26 cellular contexts compared by ENCODE assay signal in genomic region chr16:51129105-51129504, GRCh38. TPM values are rescaled to one million over a fixed set of nuclear protein-coding genes. Genes with fewer than 3 reads are reported as not detected.
DNase-seq lines count a peak whose midpoint lies in the region; ATAC-seq and TF ChIP-seq lines count a peak whose summit lies in the region.
"Had no signal": no experiment of that assay in that cellular context is flagged by ENCODE, and none has a peak within 500 bp of the region (broad histone marks: within the 10 kb centered on the region; RNA-seq: fewer than 3 reads in every experiment).

No MANE protein-coding gene starts in this region.

- no CpG with 5 or more reads among the region's 8 CpGs for WGBS in neuronal stem cell (ENCODE audit: extremely low coverage in 2 of 2, insufficient read length in 2 of 2, insufficient replicate concordance in 1 of 2), 2 donors
- 44% methylated on average over 8 of the region's 8 CpGs for WGBS in suprapubic skin

- H2AFZ ChIP-seq in neuronal stem cell (ENCODE audit: low read length), result peak overlapping the region; percentile 65

- no peak overlapping the region for H3K18ac ChIP-seq in neuronal stem cell (ENCODE audit: low read length)

- no peak overlapping the region for H4K8ac ChIP-seq in neuronal stem cell (ENCODE audit: low read depth, low read length)

- no peak overlapping the region for H3K23ac ChIP-seq in neuronal stem cell (ENCODE audit: low read depth, low read length, poor library complexity)

- H3K4me2 ChIP-seq in neuronal stem cell (ENCODE audit: insufficient read depth, low read length, poor library complexity, severe bottlenecking), result no peak overlapping the region

- H2BK12ac ChIP-seq in neuronal stem cell (ENCODE audit: low read length), result no peak overlapping the region

- DNase-seq in DMS79 treated with DMSO at 0.1 percent for 48 hours (lab: John Stamatoyannopoulos, UW) (peak; percentile 27), RPMI7951 (ENCODE audit: low read depth) (peak; percentile 47), kidney glomerular epithelial cell (lab: John Stamatoyannopoulos, UW) (peak; percentile 81), neuronal stem cell (ENCODE audit: low spot score) (no peak), suprapubic skin (ENCODE audit: low spot score in 2 of 2) (no peak)
- DNase-seq: activated CD8-positive, alpha-beta T cell treated with anti-CD3 and anti-CD28 coated beads, Interleukin-2, amount 10 ng/mL, durations not matched to agents 7 days and 5 days; activated effector memory CD4-positive, alpha-beta T cell treated with Interleukin-2 at 50 U/mL for 16 hours; activated T-cell treated with anti-CD3 and anti-CD28 coated beads for 4 hours; effector CD4-positive, alpha-beta T cell; heart right ventricle; KG1; left ventricle myocardium superior; NCI-H146; NCI-H2171; NCI-H524 treated with DMSO at 0.1 percent for 48 hours; T-helper 1 cell had no signal

- H3K36me3 ChIP-seq in neuronal stem cell (replicated peaks in 1 of 2; ENCODE audit: control insufficient read depth in 2 of 2, insufficient read depth in 2 of 2, low read length in 2 of 2) (peaks cover 0 to 3% of the 10 kb centered on the region in 2 donors), suprapubic skin (no peaks in the 10 kb centered on the region)
- H3K36me3 ChIP-seq: heart right ventricle, neutrophil, prostate gland had no signal

- H3K9ac ChIP-seq in neuronal stem cell (ENCODE audit: low read depth, low read length, poor library complexity), result no peak overlapping the region

- no peak overlapping the region for H3K14ac ChIP-seq in neuronal stem cell (ENCODE audit: low read length)

- H3K9me3 ChIP-seq in neuronal stem cell (replicated peaks in 1 of 2; ENCODE audit: control insufficient read depth in 2 of 2, insufficient read depth in 1 of 2, low read depth in 1 of 2, low read length in 2 of 2) (peaks cover 0 to 3% of the 10 kb centered on the region in 2 donors), suprapubic skin (no peaks in the 10 kb centered on the region)
- H3K9me3 ChIP-seq: heart right ventricle, neutrophil, prostate gland, SJSA1 had no signal

- ATAC-seq in HG03280 (IDR thresholded peaks at IDR 0.05; ENCODE audit: unreplicated experiment), result no peak
- no peak for ATAC-seq in HG02759 (IDR thresholded peaks at IDR 0.05; ENCODE audit: unreplicated experiment)
- ATAC-seq: activated CD8-positive, alpha-beta T cell treated with anti-CD3 and anti-CD28 coated beads, Interleukin-2, amount 10 ng/mL, durations not matched to agents 7 days and 5 days; HCT116; heart right ventricle; left ventricle myocardium superior; stimulated activated memory B cell treated with anti-CD40 and anti-IgM and Interleukin-4, amounts not matched to agents 10 μg/mL and 1 μg/mL and 100 μg/mL, for 72 hours had no signal

- H4K91ac ChIP-seq in neuronal stem cell (ENCODE audit: low read depth, low read length, poor library complexity), result no peak overlapping the region

- no peak overlapping the region for H2AK5ac ChIP-seq in neuronal stem cell (ENCODE audit: low read depth, low read length)

- H3K27ac ChIP-seq in neuronal stem cell (replicated peaks; ENCODE audit: low read length) (no peak overlapping the region), suprapubic skin (no peak overlapping the region)
- H3K27ac ChIP-seq: C4-2B, epithelial cell of prostate, heart right ventricle, neutrophil, prostate gland, SJSA1 had no signal

- no peak overlapping the region for H3K4ac ChIP-seq in neuronal stem cell (ENCODE audit: low read length)

- TF ChIP-seq POLR2A in suprapubic skin (IDR thresholded peaks at IDR 0.05), result no peak

- no peak overlapping the region for H2BK15ac ChIP-seq in neuronal stem cell (ENCODE audit: low read length)

- H2BK120ac ChIP-seq in neuronal stem cell (ENCODE audit: low read depth, low read length), result no peak overlapping the region

- no peak for TF ChIP-seq CTCF in suprapubic skin (IDR thresholded peaks at IDR 0.05)

- H3K27me3 ChIP-seq in neuronal stem cell (ENCODE audit: control insufficient read depth in 3 of 3, insufficient read depth in 3 of 3, low read depth in 1 of 3, low read length in 3 of 3) (no peaks in the 10 kb centered on the region), suprapubic skin (peaks cover 57% of the 10 kb centered on the region)
- H3K27me3 ChIP-seq: SJSA1 had no signal

- H3K4me3 ChIP-seq in neuronal stem cell (ENCODE audit: low read length in 2 of 2) (no peak overlapping the region), suprapubic skin (no peak overlapping the region)
- H3K4me3 ChIP-seq: heart right ventricle, prostate gland, SJSA1 had no signal

- no peak overlapping the region for H2BK5ac ChIP-seq in neuronal stem cell (ENCODE audit: low read length)

- TF ChIP-seq EP300 in suprapubic skin (IDR thresholded peaks at IDR 0.05), result no peak

- peaks cover 6 to 11% of the 10 kb centered on the region in 2 donors for H3K4me1 ChIP-seq in neuronal stem cell (ENCODE audit: control insufficient read depth in 2 of 2, insufficient read depth in 1 of 2, low read depth in 1 of 2, low read length in 2 of 2)
- H3K4me1 ChIP-seq in suprapubic skin, result no peaks in the 10 kb centered on the region
- H3K4me1 ChIP-seq: prostate gland had no signal

- H3K79me1 ChIP-seq in neuronal stem cell (ENCODE audit: low read depth, low read length), result no peaks in the 10 kb centered on the region

RNA-seq across cellular contexts. Expression of gene SALL1, which starts 22.0 kb away (rescaled TPM):
- total RNA-seq in RPMI7951 (2014; rRNA removed; shearing (Covaris generic)), result 8.9 and 10.8 TPM in 2 replicates
- polyA plus RNA-seq in neuronal stem cell (2013, experiment 1 of 2), result 81.5 TPM
- 85.5 TPM for polyA plus RNA-seq in neuronal stem cell (2013, experiment 2 of 2)
- total RNA-seq in suprapubic skin, result under 1 TPM in 2 of 4 donors, not detected in 2; 0.08 TPM
- total RNA-seq: activated CD8-positive, alpha-beta T cell treated with anti-CD3 and anti-CD28 coated beads, Interleukin-2, amount 10 ng/mL, durations not matched to agents 7 days and 5 days; HT-29; left ventricle myocardium superior had no signal

Comparison
In these comparisons a context has a peak if more than half of its experiments do, and no peak if none do; other contexts are left out.
1. DNase-seq: peak in DMS79 treated with DMSO at 0.1 percent for 48 hours (single experiment), RPMI7951 (single experiment) and kidney glomerular epithelial cell (single experiment); none in neuronal stem cell (single experiment) and suprapubic skin (0 of 2).